ENCODE assay signal across 8 cellular contexts in the genomic region with DNA sequence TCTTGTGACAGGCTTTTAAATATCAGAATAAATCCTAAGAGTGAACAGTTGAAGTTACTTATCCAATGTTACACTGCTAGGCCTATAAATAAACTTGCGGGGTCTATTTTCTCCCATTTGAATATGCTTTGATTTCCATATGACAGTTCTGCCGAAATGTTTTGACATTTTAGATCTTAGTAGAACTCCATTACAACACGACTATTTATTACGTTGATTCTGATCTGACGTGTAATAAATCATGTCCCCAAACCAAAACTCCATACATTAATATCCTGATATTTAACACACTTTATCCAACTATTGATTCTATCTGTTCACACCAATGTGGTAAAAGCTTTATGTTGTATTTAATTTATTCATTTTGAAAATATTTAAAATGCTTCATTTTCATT. TPM values are rescaled to one million over a fixed set of nuclear protein-coding genes. Genes with fewer than 3 reads are reported as not detected.
DNase-seq lines count a peak whose midpoint lies in the region; ATAC-seq and TF ChIP-seq lines count a peak whose summit lies in the region.

No MANE protein-coding gene starts in this region.

- H3K36me3 Mint-ChIP-seq in activated CD8-positive, alpha-beta T cell treated with anti-CD3 and anti-CD28 coated beads, Interleukin-2, amount 10 ng/mL, durations not matched to agents 7 days and 5 days (ENCODE audit: low read depth) = no peaks in the 10 kb centered on the region

- no peak for TF ChIP-seq EP300 in stomach (IDR thresholded peaks at IDR 0.05)

- intact Hi-C loops in stomach (cut with DNase I; ENCODE audit: low total_unique reads) = no loop called here

- H3K27me3 ChIP-seq in stomach = no peaks in the 10 kb centered on the region

- H3K4me1 ChIP-seq in stomach = peaks cover 15 to 51% (median 27%) of the 10 kb centered on the region in 4 donors

- DNase-seq in NOMO-1 treated with DMSO at 0.1 percent for 48 hours (lab: John Stamatoyannopoulos, UW; ENCODE audit: unreplicated experiment) (peak; percentile 28), NOMO-1 treated with dmso at 0.1 percent for 144 hours (lab: John Stamatoyannopoulos, UW; ENCODE audit: unreplicated experiment) (no peak), stomach (no peak)
- no peak for DNase-seq in activated CD8-positive, alpha-beta T cell treated with anti-CD3 and anti-CD28 coated beads, Interleukin-2, amount 10 ng/mL, durations not matched to agents 7 days and 5 days

- TF ChIP-seq CTCF in stomach (IDR thresholded peaks at IDR 0.05) = no peak

- no peak for TF ChIP-seq POLR2A in stomach (IDR thresholded peaks at IDR 0.05)

- H3K27ac Mint-ChIP-seq in activated CD8-positive, alpha-beta T cell treated with anti-CD3 and anti-CD28 coated beads, Interleukin-2, amount 10 ng/mL, durations not matched to agents 7 days and 5 days = peak overlapping the region; percentile 96

- peak overlapping the region; percentile 91 for H3K4me3 Mint-ChIP-seq in activated CD8-positive, alpha-beta T cell treated with anti-CD3 and anti-CD28 coated beads, Interleukin-2, amount 10 ng/mL, durations not matched to agents 7 days and 5 days

- no peaks in the 10 kb centered on the region for H3K9me3 Mint-ChIP-seq in activated CD8-positive, alpha-beta T cell treated with anti-CD3 and anti-CD28 coated beads, Interleukin-2, amount 10 ng/mL, durations not matched to agents 7 days and 5 days (ENCODE audit: insufficient read depth)

- POLR2A ChIA-PET in activated CD8-positive, alpha-beta T cell treated with anti-CD3 and anti-CD28 coated beads, Interleukin-2, amount 10 ng/mL, durations not matched to agents 7 days and 5 days (lab: Charles Lee) = interaction anchor here (0.6 to 5.2 kb wide), 15 partner anchors 11 to 248 kb away, joined by 3 to 64 read pairs (median 5); partner anchors contain the start of genes ARF6, MGAT2, NEMF and RPL36AL

- WGBS in stomach, 5 donors = 23 to 47% (median 38%) methylated on average over 5 of the region's 5 CpGs

- H3K4me3 ChIP-seq in iPS-18c (ENCODE audit: insufficient read depth, low read depth, low read length) (peak overlapping the region; percentile 63; the same call in 1 of the 2 replicates), stomach (peak overlapping the region; percentile 43 to 67 (median 54))

- no peaks in the 10 kb centered on the region for H3K36me3 ChIP-seq in stomach

- CTCF ChIA-PET in activated CD8-positive, alpha-beta T cell treated with anti-CD3 and anti-CD28 coated beads, Interleukin-2, amount 10 ng/mL, durations not matched to agents 7 days and 5 days (lab: Charles Lee) = interaction anchor here (1.1 to 10.2 kb wide), 12 partner anchors 11 to 248 kb away, joined by 3 to 227 read pairs (median 12); partner anchors contain the start of genes NEMF and VCPKMT

- H3K27ac ChIP-seq in stomach = peak overlapping the region in 4 of 5 donors; percentile 90 to 97 (median 96)

- no peak for ATAC-seq in activated CD8-positive, alpha-beta T cell treated with anti-CD3 and anti-CD28 coated beads, Interleukin-2, amount 10 ng/mL, durations not matched to agents 7 days and 5 days
- ATAC-seq in GM18511 (IDR thresholded peaks at IDR 0.05; ENCODE audit: unreplicated experiment) = no peak
- no peak for ATAC-seq in GM19035 (IDR thresholded peaks at IDR 0.05; ENCODE audit: unreplicated experiment)
- no peak for ATAC-seq in HG02840 (IDR thresholded peaks at IDR 0.05; ENCODE audit: low FRiP score, unreplicated experiment)

- H3K9me3 ChIP-seq in iPS-18c (ENCODE audit: control insufficient read depth, insufficient read depth, low read length) = no peaks in the 10 kb centered on the region
- H3K9me3 ChIP-seq in stomach = no peaks in the 10 kb centered on the region

- no peaks in the 10 kb centered on the region for H3K27me3 Mint-ChIP-seq in activated CD8-positive, alpha-beta T cell treated with anti-CD3 and anti-CD28 coated beads, Interleukin-2, amount 10 ng/mL, durations not matched to agents 7 days and 5 days (ENCODE audit: low read depth)

- H3K4me1 Mint-ChIP-seq in activated CD8-positive, alpha-beta T cell treated with anti-CD3 and anti-CD28 coated beads, Interleukin-2, amount 10 ng/mL, durations not matched to agents 7 days and 5 days (ENCODE audit: low read depth) = peaks cover 21% of the 10 kb centered on the region

RNA-seq across cellular contexts. Expression of gene NEMF, which starts 16.1 kb away (rescaled TPM):
- 10 to 100 TPM; 75.6 to 78.9 TPM for total RNA-seq in activated CD8-positive, alpha-beta T cell treated with anti-CD3 and anti-CD28 coated beads, Interleukin-2, amount 10 ng/mL, durations not matched to agents 7 days and 5 days
- 100 to 1,000 TPM in 4 of 5 donors, 10 to 100 TPM in 1; 35.7 to 478 (median 107) TPM for total RNA-seq in stomach
- polyA plus RNA-seq in stomach = 10 to 100 TPM; 14.8 to 30.2 (median 22.9) TPM

RNA-seq across cellular contexts. Expression of gene ARF6, which starts 24.2 kb away (rescaled TPM):
- total RNA-seq in activated CD8-positive, alpha-beta T cell treated with anti-CD3 and anti-CD28 coated beads, Interleukin-2, amount 10 ng/mL, durations not matched to agents 7 days and 5 days = 100 to 1,000 TPM; 183 to 193 TPM
- total RNA-seq in stomach = 100 to 1,000 TPM in 1 of 5 donors, 10 to 100 TPM in 4; 19.8 to 104 (median 54.9) TPM
- polyA plus RNA-seq in stomach = 10 to 100 TPM; 31.7 to 61.3 (median 35.0) TPM
